Comparison of ENCODE assay signal across 8 cellular contexts in genomic region chr12:48118491-48118890, GRCh38. TPM values are rescaled to one million over a fixed set of nuclear protein-coding genes. Genes with fewer than 3 reads are reported as not detected.
DNase-seq lines count a peak whose midpoint lies in the region; ATAC-seq and TF ChIP-seq lines count a peak whose summit lies in the region.

No MANE protein-coding gene starts in this region.

- H3K4me1 Mint-ChIP-seq in activated T-helper 17 cell treated with anti-CD3 and anti-CD28 coated beads, Interleukin-2, amount 50 U/mL, for 72 hours: peaks cover 7% of the 10 kb centered on the region
- H3K4me1 Mint-ChIP-seq in memory B cell: peaks cover 19% of the 10 kb centered on the region

- peak overlapping the region; percentile 89 for H3K4me3 Mint-ChIP-seq in activated T-helper 17 cell treated with anti-CD3 and anti-CD28 coated beads, Interleukin-2, amount 50 U/mL, for 72 hours
- H3K4me3 Mint-ChIP-seq in memory B cell: peak overlapping the region; percentile 99

- H3K27me3 Mint-ChIP-seq in activated T-helper 17 cell treated with anti-CD3 and anti-CD28 coated beads, Interleukin-2, amount 50 U/mL, for 72 hours: no peaks in the 10 kb centered on the region
- H3K27me3 Mint-ChIP-seq in memory B cell: no peaks in the 10 kb centered on the region

- DNase-seq in A172 (ENCODE audit: low spot score) (peak; percentile 10), memory B cell (ENCODE audit: low spot score in 2 of 2) (no peak), middle frontal gyrus (ENCODE audit: extremely low spot score, low spot score) (no peak), germinal center (ENCODE audit: low spot score) (no peak)

- CTCF ChIA-PET in HEK293 (lab: Yijun Ruan, JAX): interaction anchor here (1.8 kb wide), 1 partner anchor 9 kb away, joined by 4 read pairs; no protein-coding TSS in a partner anchor

- H3K27ac Mint-ChIP-seq in activated T-helper 17 cell treated with anti-CD3 and anti-CD28 coated beads, Interleukin-2, amount 50 U/mL, for 72 hours: peak overlapping the region; percentile 64
- H3K27ac Mint-ChIP-seq in memory B cell: peak overlapping the region; percentile 93

- peak overlapping the region; percentile 59 for H3K4me3 ChIP-seq in HEK293 (ENCODE audit: low read depth, low read length)

- H3K27ac ChIP-seq in HEK293 (ENCODE audit: extremely low read depth, low read depth, low read length): no peak overlapping the region; the same call in 1 of the 2 replicates

- TF ChIP-seq CTCF in HEK293 (tag by site-specific recombination; IDR thresholded peaks at IDR 0.05): no peak

- POLR2A ChIA-PET in HEK293 (lab: Yijun Ruan, JAX): interaction anchor here (0.5 to 2.2 kb wide), 4 partner anchors 8 to 673 kb away, joined by 3 to 24 read pairs (median 18); partner anchors contain the start of genes ASB8 and SENP1

- H3K4me1 ChIP-seq in HEK293 (ENCODE audit: control insufficient read depth, insufficient read depth, low read length): peaks cover 14% of the 10 kb centered on the region

- no peak for ATAC-seq in activated T-helper 17 cell treated with anti-CD3 and anti-CD28 coated beads, Interleukin-2, amount 50 U/mL, for 72 hours (replicated peaks)
- ATAC-seq in memory B cell (ENCODE audit: low read depth) (no peak), HG03139 (IDR thresholded peaks at IDR 0.05; ENCODE audit: unreplicated experiment) (no peak), HG02642 (IDR thresholded peaks at IDR 0.05; ENCODE audit: poor library complexity, unreplicated experiment) (no peak)

- H3K9me3 ChIP-seq in HEK293 (ENCODE audit: control insufficient read depth, insufficient read depth, low read depth, low read length): no peaks in the 10 kb centered on the region

- no peaks in the 10 kb centered on the region for H3K9me3 Mint-ChIP-seq in activated T-helper 17 cell treated with anti-CD3 and anti-CD28 coated beads, Interleukin-2, amount 50 U/mL, for 72 hours
- no peaks in the 10 kb centered on the region for H3K9me3 Mint-ChIP-seq in memory B cell

- peaks cover 0 to 13% of the 10 kb centered on the region in 2 experiments; a peak in 1 of 3 replicates for H3K36me3 ChIP-seq in HEK293 (ENCODE audit: control insufficient read depth in 2 of 2, insufficient read depth in 1 of 2, low read length in 2 of 2)

- peaks cover 18% of the 10 kb centered on the region for H3K36me3 Mint-ChIP-seq in activated T-helper 17 cell treated with anti-CD3 and anti-CD28 coated beads, Interleukin-2, amount 50 U/mL, for 72 hours (ENCODE audit: low read depth)
- H3K36me3 Mint-ChIP-seq in memory B cell: peaks cover 4% of the 10 kb centered on the region

TF ChIP-seq in HEK293, 187 proteins besides CTCF, POLR2A, EP300 and RAD21:
- TF ChIP-seq ZNF157 (tag by site-specific recombination; IDR thresholded peaks at IDR 0.05) (no peak), ZBTB17 (tag by site-specific recombination; IDR thresholded peaks at IDR 0.05) (peak; percentile 36; the same call in 1 of the 2 replicates), KLF9 (tag by site-specific recombination; IDR thresholded peaks at IDR 0.05; ENCODE audit: low read depth) (0 out of 2 replicates have a peak, but pooled peaks have one; percentile 30), ZNF518A (tag by site-specific recombination; conservative IDR thresholded peaks at IDR 0.05; ENCODE audit: low read depth) (no peak), SP3 (tag by site-specific recombination; IDR thresholded peaks at IDR 0.05) (peak; percentile 5), PRDM1 (tag by site-specific recombination; IDR thresholded peaks at IDR 0.05) (peak; percentile 87), SP2 (tag by site-specific recombination; IDR thresholded peaks at IDR 0.05) (peak; percentile 10), ZNF362 (tag by site-specific recombination; IDR thresholded peaks at IDR 0.05) (no peak)

RNA-seq across cellular contexts. Expression of gene PFKM, which starts 0.7 kb away (rescaled TPM):
- total RNA-seq in A172 (2014; rRNA removed; shearing (Covaris generic)): 71.9 and 73.6 TPM in 2 replicates
- 10 to 100 TPM; 57.3 to 83.3 TPM for total RNA-seq in activated T-helper 17 cell treated with anti-CD3 and anti-CD28 coated beads, Interleukin-2, amount 50 U/mL, for 72 hours

RNA-seq across cellular contexts. Expression of gene SENP1, which starts 12.6 kb away (rescaled TPM):
- total RNA-seq in A172 (2014; rRNA removed; shearing (Covaris generic)): 27.3 and 32.7 TPM in 2 replicates
- 10 to 100 TPM; 37.5 to 42.3 TPM for total RNA-seq in activated T-helper 17 cell treated with anti-CD3 and anti-CD28 coated beads, Interleukin-2, amount 50 U/mL, for 72 hours

RNA-seq across cellular contexts. Expression of gene ASB8, which starts 38.8 kb away (rescaled TPM):
- total RNA-seq in A172 (2014; rRNA removed; shearing (Covaris generic)): 15.4 and 17.2 TPM in 2 replicates
- 10 to 100 TPM; 22.6 to 35.7 TPM for total RNA-seq in activated T-helper 17 cell treated with anti-CD3 and anti-CD28 coated beads, Interleukin-2, amount 50 U/mL, for 72 hours
